In the genomic region with DNA sequence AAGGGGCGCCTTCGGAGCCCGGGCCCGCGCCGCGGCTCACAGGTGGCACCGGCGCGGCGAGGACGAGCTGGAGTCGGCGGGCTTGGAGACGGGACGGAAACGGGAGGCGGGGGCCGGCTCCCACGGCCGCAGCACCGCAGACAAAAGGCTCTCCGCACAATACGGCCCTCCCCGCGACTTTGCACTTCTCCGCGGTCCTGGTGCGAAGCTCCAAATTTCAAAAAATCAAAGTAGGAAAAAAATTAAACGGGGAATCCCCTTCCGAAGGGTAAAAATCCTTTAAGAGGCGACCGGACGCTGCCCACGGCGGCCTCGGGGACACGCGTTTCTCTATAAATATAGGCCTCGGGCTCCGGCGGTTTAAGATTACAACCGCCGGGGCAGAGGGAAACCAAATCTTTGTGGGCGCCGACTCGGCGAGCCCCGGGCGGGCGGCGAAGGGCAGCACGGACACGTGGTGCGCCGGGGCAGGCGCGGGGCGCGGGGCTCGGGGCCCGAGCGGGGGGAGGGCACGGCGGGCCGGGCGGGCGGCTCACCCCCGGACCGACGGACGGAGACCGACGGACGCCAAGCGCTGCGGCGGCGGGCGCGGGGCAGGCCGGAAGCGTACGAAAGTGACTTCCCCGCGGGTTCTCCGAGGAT, we compare ENCODE assay signal across 8 cellular contexts. TPM values are rescaled to one million over a fixed set of nuclear protein-coding genes. Genes with fewer than 3 reads are reported as not detected.
DNase-seq lines count a peak whose midpoint lies in the region; ATAC-seq and TF ChIP-seq lines count a peak whose summit lies in the region.

No MANE protein-coding gene starts in this region.

- no peak for TF ChIP-seq POLR2A in transverse colon (IDR thresholded peaks at IDR 0.05)

- ATAC-seq in GM21515 (IDR thresholded peaks at IDR 0.05; ENCODE audit: unreplicated experiment) = peak; percentile 39

- TF ChIP-seq CTCF in transverse colon (IDR thresholded peaks at IDR 0.05) = no peak

- H3K9me3 ChIP-seq in mucosa of stomach (ENCODE audit: control insufficient read depth, low read length) = no peaks in the 10 kb centered on the region
- no peaks in the 10 kb centered on the region for H3K9me3 ChIP-seq in transverse colon

- H3K36me3 ChIP-seq in mucosa of stomach (ENCODE audit: control insufficient read depth, insufficient read depth, low read length) (no peaks in the 10 kb centered on the region), transverse colon (peaks cover 0 to 11% (median 5%) of the 10 kb centered on the region in 4 donors)

- peaks cover 27% of the 10 kb centered on the region for H3K4me1 ChIP-seq in mucosa of stomach (ENCODE audit: control insufficient read depth, insufficient read depth, low read length)
- peaks cover 23 to 32% (median 28%) of the 10 kb centered on the region in 4 donors for H3K4me1 ChIP-seq in transverse colon

- 0 to 1% methylated on average over 5 to 46 of the region's 87 CpGs for WGBS in transverse colon (ENCODE audit: low coverage in 1 of 2), 2 donors

- in situ Hi-C loops in transverse colon (cut with MboI; ENCODE audit: low pct_ligation_motif_present in 1 of 4, low pct_unique_long_range_greater_than_20kb in 1 of 4, low sequenced_read_pairs in 3 of 4) = no loop called here

- TF ChIP-seq RAD21 in Ishikawa (IDR thresholded peaks at IDR 0.05; ENCODE audit: low read depth) = no peak

- no peak for TF ChIP-seq EP300 in Ishikawa (IDR thresholded peaks at IDR 0.05; ENCODE audit: borderline replicate concordance)
- TF ChIP-seq EP300 in transverse colon (IDR thresholded peaks at IDR 0.05; ENCODE audit: low read depth) = no peak

- H3K27ac ChIP-seq in transverse colon = peak overlapping the region; percentile 83 to 97 (median 90)

- peak overlapping the region; percentile 12 for H3K4me3 ChIP-seq in mucosa of stomach (ENCODE audit: low read length)
- peak overlapping the region; percentile 72 to 97 (median 88) for H3K4me3 ChIP-seq in transverse colon

- intact Hi-C loops in transverse colon (cut with DNase I; ENCODE audit: low total_unique reads) = no loop called here

- H3K9ac ChIP-seq in mucosa of stomach (ENCODE audit: low read length) = peak overlapping the region; percentile 76

- H3K27me3 ChIP-seq in mucosa of stomach (ENCODE audit: control insufficient read depth, insufficient read depth, low read length) (no peaks in the 10 kb centered on the region), transverse colon (no peaks in the 10 kb centered on the region)

- DNase-seq in D341Med (ENCODE audit: low spot score) (peak; percentile 64), epidermal melanocyte (ENCODE audit: insufficient read length, low spot score) (peak; percentile 19), transverse colon (peak; percentile 38), NCI-H526 treated with DMSO at 0.1 percent for 48 hours (lab: John Stamatoyannopoulos, UW) (no peak)
- DNase-seq in activated CD4-positive, alpha-beta T cell treated with anti-CD3 and anti-CD28 coated beads, Interleukin-2, amount 50 U/mL, for 4 hours = peak; percentile 13 to 16

TF ChIP-seq in Ishikawa, 13 proteins besides CTCF, POLR2A, EP300 and RAD21:
- TF ChIP-seq, protein P1, sequence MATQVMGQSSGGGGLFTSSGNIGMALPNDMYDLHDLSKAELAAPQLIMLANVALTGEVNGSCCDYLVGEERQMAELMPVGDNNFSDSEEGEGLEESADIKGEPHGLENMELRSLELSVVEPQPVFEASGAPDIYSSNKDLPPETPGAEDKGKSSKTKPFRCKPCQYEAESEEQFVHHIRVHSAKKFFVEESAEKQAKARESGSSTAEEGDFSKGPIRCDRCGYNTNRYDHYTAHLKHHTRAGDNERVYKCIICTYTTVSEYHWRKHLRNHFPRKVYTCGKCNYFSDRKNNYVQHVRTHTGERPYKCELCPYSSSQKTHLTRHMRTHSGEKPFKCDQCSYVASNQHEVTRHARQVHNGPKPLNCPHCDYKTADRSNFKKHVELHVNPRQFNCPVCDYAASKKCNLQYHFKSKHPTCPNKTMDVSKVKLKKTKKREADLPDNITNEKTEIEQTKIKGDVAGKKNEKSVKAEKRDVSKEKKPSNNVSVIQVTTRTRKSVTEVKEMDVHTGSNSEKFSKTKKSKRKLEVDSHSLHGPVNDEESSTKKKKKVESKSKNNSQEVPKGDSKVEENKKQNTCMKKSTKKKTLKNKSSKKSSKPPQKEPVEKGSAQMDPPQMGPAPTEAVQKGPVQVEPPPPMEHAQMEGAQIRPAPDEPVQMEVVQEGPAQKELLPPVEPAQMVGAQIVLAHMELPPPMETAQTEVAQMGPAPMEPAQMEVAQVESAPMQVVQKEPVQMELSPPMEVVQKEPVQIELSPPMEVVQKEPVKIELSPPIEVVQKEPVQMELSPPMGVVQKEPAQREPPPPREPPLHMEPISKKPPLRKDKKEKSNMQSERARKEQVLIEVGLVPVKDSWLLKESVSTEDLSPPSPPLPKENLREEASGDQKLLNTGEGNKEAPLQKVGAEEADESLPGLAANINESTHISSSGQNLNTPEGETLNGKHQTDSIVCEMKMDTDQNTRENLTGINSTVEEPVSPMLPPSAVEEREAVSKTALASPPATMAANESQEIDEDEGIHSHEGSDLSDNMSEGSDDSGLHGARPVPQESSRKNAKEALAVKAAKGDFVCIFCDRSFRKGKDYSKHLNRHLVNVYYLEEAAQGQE (IDR thresholded peaks at IDR 0.05; ENCODE audit: low read depth) = no peak
- TF ChIP-seq, protein P2, sequence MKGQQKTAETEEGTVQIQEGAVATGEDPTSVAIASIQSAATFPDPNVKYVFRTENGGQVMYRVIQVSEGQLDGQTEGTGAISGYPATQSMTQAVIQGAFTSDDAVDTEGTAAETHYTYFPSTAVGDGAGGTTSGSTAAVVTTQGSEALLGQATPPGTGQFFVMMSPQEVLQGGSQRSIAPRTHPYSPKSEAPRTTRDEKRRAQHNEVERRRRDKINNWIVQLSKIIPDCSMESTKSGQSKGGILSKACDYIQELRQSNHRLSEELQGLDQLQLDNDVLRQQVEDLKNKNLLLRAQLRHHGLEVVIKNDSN (IDR thresholded peaks at IDR 0.05) = peak; percentile 32; the same call in 1 of the 2 replicates

RNA-seq across cellular contexts. Expression of gene PABPC4, which starts 0.5 kb away (rescaled TPM):
- total RNA-seq in transverse colon = 100 to 1,000 TPM in 3 of 4 donors, 10 to 100 TPM in 1; 79.1 to 193 (median 142) TPM
